In genomic region chr19:44605547-44605946, GRCh38 we compare ENCODE assay signal across 21 cellular contexts. TPM values are rescaled to one million over a fixed set of nuclear protein-coding genes. Genes with fewer than 3 reads are reported as not detected.
"Had no signal": no experiment of that assay in that cellular context is flagged by ENCODE, and none has a peak within 500 bp of the region (broad histone marks: within the 10 kb centered on the region; RNA-seq: fewer than 3 reads in every experiment).

No MANE protein-coding gene starts in this region.

- H3K4me3 ChIP-seq: SJCRH30 had no signal

- H3K27me3 ChIP-seq: SJCRH30 had no signal

- H3K9me3 ChIP-seq: SJCRH30 had no signal

- H3K4me1 ChIP-seq: SJCRH30 had no signal

- ATAC-seq: Right ventricle myocardium inferior, SK-N-SH treated with all-trans-retinoic acid at 6 μM for 48 hours had no signal

- H3K36me3 ChIP-seq: SJCRH30 had no signal

- H3K4me2 ChIP-seq: KMS-11 had no signal

- H3K27ac ChIP-seq: KMS-11, RWPE1, SJCRH30 had no signal

- H3K9ac ChIP-seq: KMS-11 had no signal

- DNase-seq: Kasumi-1, MM.1S, NCI-H1092 treated with DMSO at 0.1 percent for 48 hours, NCI-H1436, NCI-H1694 treated with DMSO at 0.1 percent for 48 hours, NCI-H1930, NCI-H2081, NCI-H2107, NCI-H2227 treated with DMSO at 0.1 percent for 48 hours, NCI-H510A, NCI-H524 treated with DMSO at 0.1 percent for 48 hours, NCI-H69, NCI-H774, SHP77 treated with DMSO at 0.1 percent for 48 hours, SJCRH30, T-helper 1 cell had no signal

RNA-seq across cellular contexts. Expression of gene IGSF23, which starts 7.8 kb away (rescaled TPM):
- total RNA-seq: HT-29, Right ventricle myocardium inferior, SJCRH30 had no signal
